11 cellular contexts compared by ENCODE assay signal in the genomic region with DNA sequence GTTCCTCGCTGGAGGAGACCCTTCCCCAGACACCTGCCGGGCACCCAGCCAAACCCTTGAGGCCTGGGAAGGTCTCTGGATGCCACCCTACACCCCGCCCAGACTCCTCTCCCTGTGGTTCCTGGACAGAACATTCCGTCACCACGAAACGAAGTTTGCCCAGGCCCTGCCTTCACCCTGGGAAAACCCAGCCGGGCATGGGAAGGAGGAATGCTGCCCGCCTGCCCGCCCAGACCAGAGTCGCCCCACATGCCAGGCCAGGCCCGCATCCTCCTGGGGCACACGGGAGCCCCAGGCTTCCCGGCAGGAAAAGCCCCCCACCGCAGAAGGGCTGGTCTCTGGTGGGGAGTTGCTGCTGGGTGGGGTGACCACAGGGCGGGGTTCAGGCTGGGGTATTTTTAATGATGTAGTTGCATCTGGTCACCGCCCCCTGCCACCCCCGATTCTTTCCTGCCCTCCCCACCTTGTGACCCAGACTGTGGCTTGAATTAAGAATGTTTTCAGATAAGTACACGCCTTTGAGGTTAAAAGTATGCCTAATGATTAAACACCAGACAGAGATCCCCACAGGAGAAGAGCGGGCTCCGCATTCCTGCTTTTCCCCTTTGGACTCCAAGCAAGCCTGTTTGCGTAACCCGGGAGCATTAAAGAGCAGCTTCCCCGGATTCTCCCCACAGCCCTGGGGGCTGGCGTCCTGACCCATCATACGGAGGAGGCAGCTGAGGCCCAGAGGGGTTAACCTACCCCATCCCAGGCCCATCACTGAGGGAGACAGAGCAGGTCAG. TPM values are rescaled to one million over a fixed set of nuclear protein-coding genes. Genes with fewer than 3 reads are reported as not detected.
DNase-seq lines count a peak whose midpoint lies in the region; ATAC-seq, FAIRE-seq and TF ChIP-seq lines count a peak whose summit lies in the region.
"Had no signal": no experiment of that assay in that cellular context is flagged by ENCODE, and none has a peak within 500 bp of the region (broad histone marks: within the 10 kb centered on the region; RNA-seq: fewer than 3 reads in every experiment).

No MANE protein-coding gene starts in this region.

- no peaks in the 10 kb centered on the region for H3K4me1 Mint-ChIP-seq in natural killer cell treated with Interleukin-12 subunit alpha and Interleukin-12 subunit beta and Interleukin-15 and Interleukin-18, amount 100 ng/mL, for 72 hours (ENCODE audit: low read depth in 2 of 2)

- H3K9me3 ChIP-seq in kidney (ENCODE audit: control insufficient read depth in 1 of 2, low read length in 2 of 2): no peaks in the 10 kb centered on the region
- no peaks in the 10 kb centered on the region for H3K9me3 ChIP-seq in smooth muscle cell (replicated peaks; ENCODE audit: low read depth)

- no peaks in the 10 kb centered on the region for H4K20me1 ChIP-seq in smooth muscle cell (ENCODE audit: low read depth)

- H3K9me3 Mint-ChIP-seq in natural killer cell treated with Interleukin-12 subunit alpha and Interleukin-12 subunit beta and Interleukin-15 and Interleukin-18, amount 100 ng/mL, for 72 hours: no peaks in the 10 kb centered on the region
- H3K9me3 Mint-ChIP-seq: dendritic cell treated with granulocyte-macrophage colony-stimulating factor and Interleukin-4, amounts not matched to agents 40 ng/mL and 50 ng/mL, for 4 days; neural crest cell had no signal

- H3K36me3 Mint-ChIP-seq in natural killer cell treated with Interleukin-12 subunit alpha and Interleukin-12 subunit beta and Interleukin-15 and Interleukin-18, amount 100 ng/mL, for 72 hours: no peaks in the 10 kb centered on the region

- H3K9ac ChIP-seq in kidney (ENCODE audit: low read length in 2 of 2) (peak overlapping the region in 1 of 2 donors; percentile 21), smooth muscle cell (ENCODE audit: low read depth) (no peak overlapping the region)

- H3K79me2 ChIP-seq in smooth muscle cell (ENCODE audit: low read depth): no peaks in the 10 kb centered on the region

- no peaks in the 10 kb centered on the region for H3K27me3 ChIP-seq in smooth muscle cell (ENCODE audit: low read depth)

- H3K4me3 ChIP-seq in astrocyte of the spinal cord (ENCODE audit: low read depth, low read length): no peak overlapping the region
- H3K4me3 ChIP-seq in kidney (ENCODE audit: low read length in 2 of 2): peak overlapping the region; percentile 62 to 67
- H3K4me3 ChIP-seq in smooth muscle cell: no peak overlapping the region

- no peaks in the 10 kb centered on the region for H3K27me3 Mint-ChIP-seq in natural killer cell treated with Interleukin-12 subunit alpha and Interleukin-12 subunit beta and Interleukin-15 and Interleukin-18, amount 100 ng/mL, for 72 hours
- H3K27me3 Mint-ChIP-seq: dendritic cell treated with granulocyte-macrophage colony-stimulating factor and Interleukin-4, amounts not matched to agents 40 ng/mL and 50 ng/mL, for 4 days had no signal

- peaks cover 2 to 54% of the 10 kb centered on the region in 2 donors for H3K36me3 ChIP-seq in kidney (ENCODE audit: control insufficient read depth in 1 of 2, insufficient read depth in 2 of 2, low read length in 2 of 2)
- H3K36me3 ChIP-seq in smooth muscle cell (ENCODE audit: low read depth): no peaks in the 10 kb centered on the region

- intact Hi-C loops in kidney (cut with DNase I): no loop called here

- no peak overlapping the region for H3K27ac Mint-ChIP-seq in natural killer cell treated with Interleukin-12 subunit alpha and Interleukin-12 subunit beta and Interleukin-15 and Interleukin-18, amount 100 ng/mL, for 72 hours
- H3K27ac Mint-ChIP-seq: dendritic cell treated with granulocyte-macrophage colony-stimulating factor and Interleukin-4, amounts not matched to agents 40 ng/mL and 50 ng/mL, for 4 days had no signal

- FAIRE-seq in kidney (lab: Jason Lieb, UNC): no peak

- no peak overlapping the region for H2AFZ ChIP-seq in smooth muscle cell (ENCODE audit: low read depth)

- in situ Hi-C loops in G401 (cut with HindIII; ENCODE audit: low sequenced_read_pairs): no loop called here
- in situ Hi-C loops in astrocyte of the spinal cord (cut with HindIII; ENCODE audit: low sequenced_read_pairs): no loop called here

- H3K4me1 ChIP-seq in kidney (ENCODE audit: control insufficient read depth in 1 of 2, insufficient read depth in 1 of 2, low read depth in 1 of 2, low read length in 2 of 2) (peaks cover 66 to 88% of the 10 kb centered on the region in 2 donors), smooth muscle cell (ENCODE audit: low read depth) (no peaks in the 10 kb centered on the region)

- no peak for ATAC-seq in natural killer cell treated with Interleukin-12 subunit alpha and Interleukin-12 subunit beta and Interleukin-15 and Interleukin-18, amount 100 ng/mL, for 72 hours

- H3K27ac ChIP-seq in kidney (ENCODE audit: low read depth in 2 of 2, low read length in 2 of 2) (peak overlapping the region; percentile 80 to 92), smooth muscle cell (ENCODE audit: low read depth) (peak overlapping the region; percentile 15)

- DNase-seq in G401 (ENCODE audit: low spot score) (peak; percentile 24), astrocyte of the spinal cord (ENCODE audit: low read depth, low spot score) (peak; percentile 77), kidney (peak; percentile 92), smooth muscle cell (lab: John Stamatoyannopoulos, UW; ENCODE audit: unreplicated experiment) (no peak), OCI-M2 (lab: John Stamatoyannopoulos, UW; ENCODE audit: unreplicated experiment) (no peak), DMS153 treated with DMSO at 0.1 percent for 48 hours (lab: John Stamatoyannopoulos, UW; ENCODE audit: unreplicated experiment) (no peak)
- DNase-seq in activated naive CD4-positive, alpha-beta T cell (lab: John Stamatoyannopoulos, UW): no peak
- no peak for DNase-seq in natural killer cell treated with Interleukin-12 subunit alpha and Interleukin-12 subunit beta and Interleukin-15 and Interleukin-18, amount 100 ng/mL, for 72 hours (ENCODE audit: low spot score)
- DNase-seq: activated CD4-positive, alpha-beta T cell treated with anti-CD3 and anti-CD28 coated beads, Interleukin-2, amount 50 U/mL, for 1 hour had no signal

- TF ChIP-seq CTCF in astrocyte of the spinal cord (IDR thresholded peaks at IDR 0.05; ENCODE audit: low read depth, low read length) (no peak), kidney (IDR thresholded peaks at IDR 0.05; ENCODE audit: borderline replicate concordance, extremely low read depth, insufficient read depth) (no peak), smooth muscle cell (IDR thresholded peaks at IDR 0.05; ENCODE audit: borderline replicate concordance, insufficient read depth, poor library complexity, severe bottlenecking) (no peak)

- no peaks in the 10 kb centered on the region for H3F3A ChIP-seq in smooth muscle cell (ENCODE audit: low read depth)

- H3K4me2 ChIP-seq in smooth muscle cell: peak overlapping the region; percentile 35

- H3K4me3 Mint-ChIP-seq in natural killer cell treated with Interleukin-12 subunit alpha and Interleukin-12 subunit beta and Interleukin-15 and Interleukin-18, amount 100 ng/mL, for 72 hours: no peak overlapping the region
- H3K4me3 Mint-ChIP-seq: dendritic cell treated with granulocyte-macrophage colony-stimulating factor and Interleukin-4, amounts not matched to agents 40 ng/mL and 50 ng/mL, for 4 days; neural crest cell had no signal

- 73% methylated on average over 25 of the region's 25 CpGs for WGBS in smooth muscle cell (ENCODE audit: low lambda C conversion rate)

RNA-seq across cellular contexts. Expression of a gene that starts 44.6 kb away (rescaled TPM):
- 1.7 and 3.2 TPM in 2 replicates for total RNA-seq in G401 (2014; rRNA removed; shearing (Covaris generic))
- total RNA-seq in kidney (36.8 TPM), smooth muscle cell (13.7 and 18.0 TPM in 2 replicates)
- polyA plus RNA-seq in kidney (ENCODE audit: insufficient read depth, low read depth, low replicate concordance) (15.8 TPM), smooth muscle cell (8.8 and 9.2 TPM in 2 replicates)
- 10 to 100 TPM; 31.7 to 36.1 TPM for total RNA-seq in natural killer cell treated with Interleukin-12 subunit alpha and Interleukin-12 subunit beta and Interleukin-15 and Interleukin-18, amount 100 ng/mL, for 72 hours

Comparison
In these comparisons a context has a peak if more than half of its experiments do, and no peak if none do; other contexts are left out.
1. DNase-seq: peak in G401 (single experiment), astrocyte of the spinal cord (single experiment) and kidney (single experiment); none in smooth muscle cell (single experiment), OCI-M2 (single experiment), DMS153 treated with DMSO at 0.1 percent for 48 hours (single experiment), activated naive CD4-positive, alpha-beta T cell (0 of 4) and natural killer cell treated with Interleukin-12 subunit alpha and Interleukin-12 subunit beta and Interleukin-15 and Interleukin-18, amount 100 ng/mL, for 72 hours (single experiment).
2. H3K4me3 ChIP-seq: peak in kidney (2 of 2); none in astrocyte of the spinal cord (single experiment) and smooth muscle cell (single experiment).